11 cellular contexts compared by ENCODE assay signal in the genomic region with DNA sequence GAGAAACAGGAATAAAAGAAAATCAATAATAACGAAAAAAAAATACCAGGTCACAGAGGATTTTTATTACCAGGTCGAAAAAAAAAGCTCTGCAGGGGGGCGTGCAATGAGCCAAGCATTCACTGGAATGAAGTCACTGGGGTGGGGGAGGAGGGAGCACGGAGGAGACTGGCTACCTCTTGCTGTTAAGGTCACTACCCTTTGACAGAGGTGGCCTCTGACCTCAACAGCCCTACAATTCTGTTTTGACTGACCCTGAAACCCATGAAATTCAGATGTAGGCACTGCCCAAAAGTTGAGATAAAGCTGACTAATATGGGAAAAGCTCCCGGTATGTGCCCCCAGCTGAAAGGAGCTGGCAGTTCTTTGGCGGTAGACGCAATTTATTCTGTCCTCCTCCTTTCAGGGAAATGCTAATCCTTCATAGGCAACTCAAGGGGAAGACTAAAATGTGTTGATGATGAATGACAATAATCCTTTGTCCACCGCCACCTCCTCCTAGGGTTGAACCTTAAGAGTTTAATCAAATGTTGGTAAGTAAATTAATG. TPM values are rescaled to one million over a fixed set of nuclear protein-coding genes. Genes with fewer than 3 reads are reported as not detected.
DNase-seq lines count a peak whose midpoint lies in the region; ATAC-seq and TF ChIP-seq lines count a peak whose summit lies in the region.
"Had no signal": no experiment of that assay in that cellular context is flagged by ENCODE, and none has a peak within 500 bp of the region (broad histone marks: within the 10 kb centered on the region; RNA-seq: fewer than 3 reads in every experiment).

No MANE protein-coding gene starts in this region.

- H3K36me3 Mint-ChIP-seq in Calu3 (ENCODE audit: insufficient read depth, unreplicated experiment), result no peaks in the 10 kb centered on the region
- no peaks in the 10 kb centered on the region for H3K36me3 Mint-ChIP-seq in activated CD8-positive, alpha-beta T cell treated with anti-CD3 and anti-CD28 coated beads, Interleukin-2, amount 10 ng/mL, durations not matched to agents 7 days and 5 days (ENCODE audit: low read depth)

- H3K27ac ChIP-seq in coronary artery (peak overlapping the region; percentile 5 to 53), mesodermal cell (ENCODE audit: low read depth, low read length, severe bottlenecking) (peak overlapping the region; percentile 85)
- H3K27ac ChIP-seq: BLaER1 had no signal

- no peaks in the 10 kb centered on the region for H3K27me3 Mint-ChIP-seq in Calu3 (ENCODE audit: unreplicated experiment)
- H3K27me3 Mint-ChIP-seq in activated CD8-positive, alpha-beta T cell treated with anti-CD3 and anti-CD28 coated beads, Interleukin-2, amount 10 ng/mL, durations not matched to agents 7 days and 5 days (ENCODE audit: low read depth), result peaks cover 2% of the 10 kb centered on the region

- H3K9me3 Mint-ChIP-seq in Calu3 (ENCODE audit: low read depth, unreplicated experiment), result no peaks in the 10 kb centered on the region
- H3K9me3 Mint-ChIP-seq in activated CD8-positive, alpha-beta T cell treated with anti-CD3 and anti-CD28 coated beads, Interleukin-2, amount 10 ng/mL, durations not matched to agents 7 days and 5 days (ENCODE audit: insufficient read depth), result no peaks in the 10 kb centered on the region

- intact Hi-C loops in Calu3 (cut with micrococcal nuclease; ENCODE audit: unreplicated experiment), result loop anchor here (5.0 kb wide), 1 partner anchor 186 kb away; the partner anchor contains the start of gene RFX4

- no peaks in the 10 kb centered on the region for H3K36me3 ChIP-seq in mesodermal cell (ENCODE audit: control insufficient read depth, insufficient read depth, low read length)
- H3K36me3 ChIP-seq: BLaER1 had no signal

- peak overlapping the region; percentile 30 for H3K4me3 Mint-ChIP-seq in Calu3 (ENCODE audit: low read depth, unreplicated experiment)
- H3K4me3 Mint-ChIP-seq in activated CD8-positive, alpha-beta T cell treated with anti-CD3 and anti-CD28 coated beads, Interleukin-2, amount 10 ng/mL, durations not matched to agents 7 days and 5 days, result no peak overlapping the region

- H3K4me1 ChIP-seq in mesodermal cell (ENCODE audit: control insufficient read depth, insufficient read depth, low read length, poor library complexity, severe bottlenecking), result peaks cover 31% of the 10 kb centered on the region
- H3K4me1 ChIP-seq: BLaER1 had no signal

- ATAC-seq in GM18907 (IDR thresholded peaks at IDR 0.05; ENCODE audit: unreplicated experiment) (no peak), GM18858 (IDR thresholded peaks at IDR 0.05; ENCODE audit: unreplicated experiment) (no peak)
- ATAC-seq in activated CD8-positive, alpha-beta T cell treated with anti-CD3 and anti-CD28 coated beads, Interleukin-2, amount 10 ng/mL, durations not matched to agents 7 days and 5 days, result no peak

- CTCF ChIA-PET in Calu3 (lab: Charles Lee), result interaction anchor here (0.6 to 1.4 kb wide), 2 partner anchors 24 to 691 kb away, joined by 3 read pairs; no protein-coding TSS in a partner anchor
- CTCF ChIA-PET in activated CD8-positive, alpha-beta T cell treated with anti-CD3 and anti-CD28 coated beads, Interleukin-2, amount 10 ng/mL, durations not matched to agents 7 days and 5 days (lab: Charles Lee), result no interaction called here

- peak overlapping the region; percentile 70 for H3K27ac Mint-ChIP-seq in Calu3 (ENCODE audit: unreplicated experiment)
- no peak overlapping the region for H3K27ac Mint-ChIP-seq in activated CD8-positive, alpha-beta T cell treated with anti-CD3 and anti-CD28 coated beads, Interleukin-2, amount 10 ng/mL, durations not matched to agents 7 days and 5 days

- TF ChIP-seq CTCF in Calu3 (IDR thresholded peaks at IDR 0.05; ENCODE audit: unreplicated experiment) (no peak), coronary artery (IDR thresholded peaks at IDR 0.05) (no peak)

- peaks cover 49% of the 10 kb centered on the region for H3K4me1 Mint-ChIP-seq in Calu3 (ENCODE audit: low read depth, unreplicated experiment)
- peaks cover 13% of the 10 kb centered on the region for H3K4me1 Mint-ChIP-seq in activated CD8-positive, alpha-beta T cell treated with anti-CD3 and anti-CD28 coated beads, Interleukin-2, amount 10 ng/mL, durations not matched to agents 7 days and 5 days (ENCODE audit: low read depth)

- peaks cover 2% of the 10 kb centered on the region for H3K9me3 ChIP-seq in mesodermal cell (ENCODE audit: control insufficient read depth, low read length)
- H3K9me3 ChIP-seq: BLaER1 had no signal

- WGBS in mesodermal cell (ENCODE audit: insufficient coverage in 2 of 2), 2 experiments, result 5 to 20% methylated on average over 4 of the region's 8 CpGs

- H3K4me3 ChIP-seq in coronary artery (no peak overlapping the region), mesodermal cell (ENCODE audit: extremely low read depth, insufficient read depth, low read length, poor library complexity, severe bottlenecking) (no peak overlapping the region)
- H3K4me3 ChIP-seq: BLaER1 had no signal

- POLR2A ChIA-PET in activated CD8-positive, alpha-beta T cell treated with anti-CD3 and anti-CD28 coated beads, Interleukin-2, amount 10 ng/mL, durations not matched to agents 7 days and 5 days (lab: Charles Lee), result interaction anchor here (0.8 kb wide), 1 partner anchor 17 kb away, joined by 3 read pairs; no protein-coding TSS in a partner anchor

- BruUV-seq in Calu3 (replicated peaks; lab: Mats Ljungman, UMichigan), result no TSS peak

- DNase-seq in Calu3 (peak; percentile 39), NCI-H146 (lab: John Stamatoyannopoulos, UW) (peak; percentile 79), coronary artery (ENCODE audit: low spot score) (no peak), NCI-H1092 treated with DMSO at 0.1 percent for 48 hours (lab: John Stamatoyannopoulos, UW) (no peak)
- no peak for DNase-seq in activated CD8-positive, alpha-beta T cell treated with anti-CD3 and anti-CD28 coated beads, Interleukin-2, amount 10 ng/mL, durations not matched to agents 7 days and 5 days
- DNase-seq: NCI-H187; stimulated activated CD8-positive, alpha-beta memory T cell treated with anti-CD3 and anti-CD28 coated beads, Interleukin-4, amount 100 ng/mL, for 48 hours had no signal

RNA-seq across cellular contexts. Expression of gene RIC8B, which starts 6.5 kb away (rescaled TPM):
- 28.5 and 30.9 TPM in 2 replicates for total RNA-seq in Calu3 (2022)
- 15.1 TPM for polyA plus RNA-seq in mesodermal cell (2013, experiment 1 of 2)
- polyA plus RNA-seq in mesodermal cell (2013, experiment 2 of 2), result 14.5 TPM
- total RNA-seq in activated CD8-positive, alpha-beta T cell treated with anti-CD3 and anti-CD28 coated beads, Interleukin-2, amount 10 ng/mL, durations not matched to agents 7 days and 5 days, result 10 to 100 TPM; 15.4 to 18.1 TPM

Comparison
In these comparisons a context has a peak if more than half of its experiments do, and no peak if none do; other contexts are left out.
1. DNase-seq: peak in Calu3 (single experiment) and NCI-H146 (single experiment); none in coronary artery (single experiment), activated CD8-positive, alpha-beta T cell treated with anti-CD3 and anti-CD28 coated beads, Interleukin-2, amount 10 ng/mL, durations not matched to agents 7 days and 5 days (single experiment) and NCI-H1092 treated with DMSO at 0.1 percent for 48 hours (single experiment).